Comparison of ENCODE assay signal across 8 cellular contexts in the genomic region with DNA sequence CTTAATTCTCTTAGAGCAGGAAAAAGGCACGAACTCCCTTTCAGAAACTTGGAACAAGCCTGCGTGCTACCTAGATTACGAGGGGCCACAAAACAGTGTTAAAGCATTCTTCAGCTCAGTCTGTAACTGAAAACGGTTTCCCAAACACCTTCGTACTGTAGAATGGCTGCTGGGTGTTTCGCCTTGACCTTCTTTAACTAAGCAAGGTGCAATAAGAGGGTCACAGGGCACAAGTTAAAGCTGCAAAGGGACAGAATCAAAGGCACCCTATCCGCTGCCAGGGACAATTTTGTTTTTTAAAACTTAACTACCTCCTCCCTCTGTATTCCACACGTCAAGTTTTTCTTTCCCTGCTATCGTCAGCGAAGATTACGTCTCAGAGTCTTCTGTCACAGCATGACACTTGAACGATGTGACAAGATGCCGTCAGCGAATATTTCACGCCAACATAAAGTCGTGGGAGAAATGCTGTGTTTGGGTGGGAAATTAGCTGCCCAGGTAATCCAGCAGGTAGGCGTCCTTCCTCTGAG. TPM values are rescaled to one million over a fixed set of nuclear protein-coding genes. Genes with fewer than 3 reads are reported as not detected.
DNase-seq lines count a peak whose midpoint lies in the region; ATAC-seq, FAIRE-seq and TF ChIP-seq lines count a peak whose summit lies in the region.

No MANE protein-coding gene starts in this region.

- peak overlapping the region; percentile 92 for H2AFZ ChIP-seq in mesenchymal stem cell (ENCODE audit: low read depth, low read length)

- peaks cover 13% of the 10 kb centered on the region for H3K36me3 ChIP-seq in SJCRH30
- H3K36me3 ChIP-seq in colonic mucosa, result no peaks in the 10 kb centered on the region
- H3K36me3 ChIP-seq in mesenchymal stem cell (ENCODE audit: control insufficient read depth in 1 of 2, insufficient read depth in 2 of 2, low read depth in 1 of 2, low read length in 2 of 2), result peaks cover 4 to 13% of the 10 kb centered on the region in 2 experiments

- peak overlapping the region; percentile 23 to 94 for H3K23ac ChIP-seq in mesenchymal stem cell (ENCODE audit: low read length in 2 of 2)

- H3K79me1 ChIP-seq in mesenchymal stem cell (replicated peaks; ENCODE audit: low read length, poor library complexity, severe bottlenecking), result peaks cover 3% of the 10 kb centered on the region

- TF ChIP-seq CTCF in colonic mucosa (IDR thresholded peaks at IDR 0.05) (no peak), type B pancreatic cell (conservative IDR thresholded peaks at IDR 0.05) (no peak), D721Med (IDR thresholded peaks at IDR 0.05; ENCODE audit: insufficient read depth, missing control alignments) (no peak)

- H2BK5ac ChIP-seq in mesenchymal stem cell (ENCODE audit: low read depth, low read length, poor library complexity, severe bottlenecking), result no peak overlapping the region

- intact Hi-C loops in colonic mucosa (cut with DNase I), result loop anchor here (5.0 kb wide), 1 partner anchor 56 kb away; the partner anchor contains the start of genes MBLAC2 and POLR3G

- H3K9ac ChIP-seq in colonic mucosa (ENCODE audit: low read depth in 2 of 2, low read length in 2 of 2), result peak overlapping the region; percentile 97 to 100
- peak overlapping the region; percentile 95 for H3K9ac ChIP-seq in mesenchymal stem cell (ENCODE audit: low read length)

- H3K4me2 ChIP-seq in mesenchymal stem cell (ENCODE audit: low read length, poor library complexity, severe bottlenecking), result peak overlapping the region; percentile 75

- H3K36me3 Mint-ChIP-seq in type B pancreatic cell, result peaks cover 16% of the 10 kb centered on the region

- peak overlapping the region; percentile 92 to 98 for H3K18ac ChIP-seq in mesenchymal stem cell (ENCODE audit: low read depth in 1 of 2, low read length in 2 of 2)

- peaks cover 21% of the 10 kb centered on the region for H3K4me1 Mint-ChIP-seq in type B pancreatic cell (ENCODE audit: unreplicated experiment)

- peak overlapping the region; percentile 90 for H2BK15ac ChIP-seq in mesenchymal stem cell (ENCODE audit: low read depth, poor library complexity, severe bottlenecking)

- peak overlapping the region in 1 of 2 experiments; percentile 28 for H2BK12ac ChIP-seq in mesenchymal stem cell (ENCODE audit: low read length in 2 of 2)

- peak overlapping the region; percentile 67 for H2BK120ac ChIP-seq in mesenchymal stem cell (ENCODE audit: low read depth, low read length)

- H3K27ac ChIP-seq in SJCRH30, result peak overlapping the region; percentile 54
- peak overlapping the region; percentile 84 for H3K27ac ChIP-seq in colonic mucosa
- no peak overlapping the region for H3K27ac ChIP-seq in mesenchymal stem cell (ENCODE audit: low read length, poor library complexity, severe bottlenecking)

- H3K14ac ChIP-seq in mesenchymal stem cell (ENCODE audit: low read length in 2 of 2), result peak overlapping the region in 1 of 2 experiments; percentile 98

- 10% methylated on average over 17 of the region's 17 CpGs for WGBS in mesenchymal stem cell

- peak; percentile 3 for DNase-seq in NCI-H2171 treated with DMSO at 0.1 percent for 48 hours (lab: John Stamatoyannopoulos, UW)
- DNase-seq in NCI-H2171 (lab: John Stamatoyannopoulos, UW), result no peak
- peak in 1 of 2 experiments; percentile 23 for DNase-seq in SJCRH30
- peak; percentile 27 for DNase-seq in colonic mucosa
- peak; percentile 62 for DNase-seq in mesenchymal stem cell
- no peak for DNase-seq in type B pancreatic cell (ENCODE audit: extremely low spot score, unreplicated experiment)
- DNase-seq in D721Med (ENCODE audit: insufficient read length, low spot score), result no peak

- H3K27ac Mint-ChIP-seq in type B pancreatic cell, result peak overlapping the region; percentile 97

- ATAC-seq in HG02623 (IDR thresholded peaks at IDR 0.05; ENCODE audit: unreplicated experiment), result peak; percentile 0

- H3K9me3 Mint-ChIP-seq in type B pancreatic cell, result no peaks in the 10 kb centered on the region

- H3K27me3 ChIP-seq in SJCRH30, result no peaks in the 10 kb centered on the region
- no peaks in the 10 kb centered on the region for H3K27me3 ChIP-seq in colonic mucosa
- H3K27me3 ChIP-seq in mesenchymal stem cell (ENCODE audit: control insufficient read depth in 1 of 2, insufficient read depth in 1 of 2, low read length in 2 of 2), result peaks cover 0 to 3% of the 10 kb centered on the region in 2 experiments

- H3K4ac ChIP-seq in mesenchymal stem cell (ENCODE audit: low read depth in 1 of 2, low read length in 2 of 2), result peak overlapping the region; percentile 84 to 97

- H3K4me3 ChIP-seq in SJCRH30 (peak overlapping the region; percentile 84), colonic mucosa (peak overlapping the region; percentile 75), mesenchymal stem cell (ENCODE audit: insufficient read depth in 1 of 2, low read depth in 1 of 2, low read length in 2 of 2) (peak overlapping the region; percentile 90 to 97)

- no peak overlapping the region for H2AK5ac ChIP-seq in mesenchymal stem cell (ENCODE audit: low read length, severe bottlenecking)

- H3K4me1 ChIP-seq in SJCRH30, result peaks cover 8% of the 10 kb centered on the region
- peaks cover 18% of the 10 kb centered on the region for H3K4me1 ChIP-seq in colonic mucosa
- no peaks in the 10 kb centered on the region for H3K4me1 ChIP-seq in mesenchymal stem cell (ENCODE audit: control insufficient read depth, insufficient read depth, low read depth, low read length)

- peak overlapping the region; percentile 93 for H4K8ac ChIP-seq in mesenchymal stem cell (ENCODE audit: low read length)

- peak overlapping the region; percentile 84 for H4K91ac ChIP-seq in mesenchymal stem cell (ENCODE audit: low read length)

- FAIRE-seq in D721Med (lab: Jason Lieb, UNC), result no peak

- peaks cover 10% of the 10 kb centered on the region for H3K27me3 Mint-ChIP-seq in type B pancreatic cell

- peak overlapping the region; percentile 99 for H3K4me3 Mint-ChIP-seq in type B pancreatic cell

- H3K9me3 ChIP-seq in SJCRH30 (replicated peaks), result no peaks in the 10 kb centered on the region
- no peaks in the 10 kb centered on the region for H3K9me3 ChIP-seq in colonic mucosa
- H3K9me3 ChIP-seq in mesenchymal stem cell (ENCODE audit: control insufficient read depth, low read length), result no peaks in the 10 kb centered on the region

RNA-seq across cellular contexts. Expression of gene LYSMD3, which starts 0.6 kb away (rescaled TPM):
- total RNA-seq in SJCRH30 (2014; rRNA removed; shearing (Covaris generic)), result 15.3 and 15.5 TPM in 2 replicates
- total RNA-seq in colonic mucosa (10 to 100 TPM; 20.4 to 32.0 TPM), type B pancreatic cell (ENCODE audit: low replicate concordance) (15.0 and 21.0 TPM in 2 replicates)
- 20.8 TPM for polyA plus RNA-seq in mesenchymal stem cell (2013, experiment 1 of 2)
- 22.0 TPM for polyA plus RNA-seq in mesenchymal stem cell (2013, experiment 2 of 2)

RNA-seq across cellular contexts. Expression of gene ADGRV1, which starts 29.8 kb away (rescaled TPM):
- 13.1 and 21.4 TPM in 2 replicates for total RNA-seq in SJCRH30 (2014; rRNA removed; shearing (Covaris generic))
- total RNA-seq in colonic mucosa, result 10 to 100 TPM in 1 of 2 donors, 1 to 10 TPM in 1; 5.1 to 12.9 TPM
- 0.36 TPM for polyA plus RNA-seq in mesenchymal stem cell (2013, experiment 1 of 2)
- polyA plus RNA-seq in mesenchymal stem cell (2013, experiment 2 of 2), result 0.29 TPM
- 13.6 and 29.5 TPM in 2 replicates for total RNA-seq in type B pancreatic cell (ENCODE audit: low replicate concordance)

RNA-seq across cellular contexts. Expression of gene POLR3G, which starts 54.1 kb away (rescaled TPM):
- 12.8 and 14.1 TPM in 2 replicates for total RNA-seq in SJCRH30 (2014; rRNA removed; shearing (Covaris generic))
- total RNA-seq in colonic mucosa, result 1 to 10 TPM; 1.7 to 4.0 TPM
- polyA plus RNA-seq in mesenchymal stem cell (2013, experiment 1 of 2), result 6.6 TPM
- 6.2 TPM for polyA plus RNA-seq in mesenchymal stem cell (2013, experiment 2 of 2)
- total RNA-seq in type B pancreatic cell (ENCODE audit: low replicate concordance), result 1.1 and 2.4 TPM in 2 replicates

RNA-seq across cellular contexts. Expression of gene MBLAC2, which starts 54.2 kb away (rescaled TPM):
- total RNA-seq in SJCRH30 (2014; rRNA removed; shearing (Covaris generic)), result 5.8 and 6.4 TPM in 2 replicates
- total RNA-seq in colonic mucosa (1 to 10 TPM; 3.2 to 3.3 TPM), type B pancreatic cell (ENCODE audit: low replicate concordance) (3.9 and 6.2 TPM in 2 replicates)
- 3.5 TPM for polyA plus RNA-seq in mesenchymal stem cell (2013, experiment 1 of 2)
- polyA plus RNA-seq in mesenchymal stem cell (2013, experiment 2 of 2), result 3.6 TPM

Comparison
In these comparisons a context has a peak if more than half of its experiments do, and no peak if none do; other contexts are left out.
1. DNase-seq: peak in NCI-H2171 treated with DMSO at 0.1 percent for 48 hours (single experiment), colonic mucosa (single experiment) and mesenchymal stem cell (single experiment); none in NCI-H2171 (single experiment), type B pancreatic cell (single experiment) and D721Med (single experiment).
2. Peak in every context shown above with its lines, with median percentiles within 50 percentile points of each other: H3K4me3 ChIP-seq.